In genomic region chr10:110528224-110528997, GRCh38 we compare ENCODE assay signal across 10 cellular contexts. TPM values are rescaled to one million over a fixed set of nuclear protein-coding genes. Genes with fewer than 3 reads are reported as not detected.
DNase-seq lines count a peak whose midpoint lies in the region; ATAC-seq and TF ChIP-seq lines count a peak whose summit lies in the region.
"Had no signal": no experiment of that assay in that cellular context is flagged by ENCODE, and none has a peak within 500 bp of the region (broad histone marks: within the 10 kb centered on the region; RNA-seq: fewer than 3 reads in every experiment).

No MANE protein-coding gene starts in this region.

- intact Hi-C loops in ascending aorta (cut with DNase I): no loop called here

- H3K36me3 ChIP-seq in SU-DHL-6 (ENCODE audit: low read length): no peaks in the 10 kb centered on the region
- no peaks in the 10 kb centered on the region for H3K36me3 ChIP-seq in osteoblast (ENCODE audit: insufficient read depth, low read length)
- H3K36me3 ChIP-seq in ascending aorta: no peaks in the 10 kb centered on the region

- H3K27ac ChIP-seq in SU-DHL-6 (ENCODE audit: low read depth, low read length) (peak overlapping the region; percentile 43), osteoblast (ENCODE audit: low read depth, low read length) (peak overlapping the region; percentile 80), ascending aorta (no peak overlapping the region)

- no peaks in the 10 kb centered on the region for H3K27me3 Mint-ChIP-seq in T-helper 2 cell treated with Interferon-gamma antibody and Interleukin-4, amounts not matched to agents 5 μg/mL and 100 μg/mL, for 36 hours (ENCODE audit: low read depth)

- no peaks in the 10 kb centered on the region for H3K9me3 Mint-ChIP-seq in T-helper 2 cell treated with Interferon-gamma antibody and Interleukin-4, amounts not matched to agents 5 μg/mL and 100 μg/mL, for 36 hours
- H3K9me3 Mint-ChIP-seq: IgD-negative memory B cell had no signal

- no peaks in the 10 kb centered on the region for H3K79me2 ChIP-seq in SU-DHL-6 (ENCODE audit: insufficient read depth, low read length)
- no peaks in the 10 kb centered on the region for H3K79me2 ChIP-seq in osteoblast (ENCODE audit: insufficient read depth, low read length)

- H3K4me1 Mint-ChIP-seq in T-helper 2 cell treated with Interferon-gamma antibody and Interleukin-4, amounts not matched to agents 5 μg/mL and 100 μg/mL, for 36 hours (ENCODE audit: low read depth): peaks cover 27% of the 10 kb centered on the region

- no peaks in the 10 kb centered on the region for H3F3A ChIP-seq in SU-DHL-6 (ENCODE audit: insufficient read depth)

- no peak for DNase-seq in T-helper 2 cell treated with Interferon-gamma antibody and Interleukin-4, amounts not matched to agents 5 μg/mL and 100 μg/mL, for 36 hours (ENCODE audit: low spot score)
- DNase-seq in T-helper 2 cell (no peak), osteoblast (ENCODE audit: insufficient read length, low spot score, missing footprints) (no peak), ascending aorta (ENCODE audit: low spot score in 2 of 2) (no peak), erythroblast (lab: John Stamatoyannopoulos, UW) (no peak), NCI-H1092 treated with DMSO at 0.1 percent for 48 hours (lab: John Stamatoyannopoulos, UW) (no peak)
- DNase-seq: 8988T had no signal

- H3K27ac Mint-ChIP-seq in T-helper 2 cell treated with Interferon-gamma antibody and Interleukin-4, amounts not matched to agents 5 μg/mL and 100 μg/mL, for 36 hours: peak overlapping the region; percentile 17

- H3K36me3 Mint-ChIP-seq in T-helper 2 cell treated with Interferon-gamma antibody and Interleukin-4, amounts not matched to agents 5 μg/mL and 100 μg/mL, for 36 hours (ENCODE audit: low read depth): no peaks in the 10 kb centered on the region
- H3K36me3 Mint-ChIP-seq: IgD-negative memory B cell had no signal

- peaks cover 55% of the 10 kb centered on the region for H3K4me1 ChIP-seq in osteoblast (ENCODE audit: insufficient read depth, low read length)
- H3K4me1 ChIP-seq in ascending aorta: no peaks in the 10 kb centered on the region

- H3K9ac ChIP-seq in SU-DHL-6 (ENCODE audit: low read length): no peak overlapping the region

- TF ChIP-seq CTCF in SU-DHL-6 (IDR thresholded peaks at IDR 0.05; ENCODE audit: insufficient read depth, low read length, poor library complexity, severe bottlenecking) (no peak), osteoblast (IDR thresholded peaks at IDR 0.05; ENCODE audit: extremely low read depth, low read depth, low read length) (no peak), ascending aorta (IDR thresholded peaks at IDR 0.05) (no peak)

- H3K4me3 Mint-ChIP-seq in T-helper 2 cell treated with Interferon-gamma antibody and Interleukin-4, amounts not matched to agents 5 μg/mL and 100 μg/mL, for 36 hours: peak overlapping the region; percentile 34

- no peak for TF ChIP-seq POLR2A in erythroblast (IDR thresholded peaks at IDR 0.05; ENCODE audit: low read length)

- H3K4me2 ChIP-seq in SU-DHL-6 (ENCODE audit: low read depth, low read length, poor library complexity, severe bottlenecking): peak overlapping the region; percentile 42
- peak overlapping the region; percentile 61 for H3K4me2 ChIP-seq in osteoblast (ENCODE audit: insufficient read depth, low read length)

- H3K9me3 ChIP-seq in SU-DHL-6 (ENCODE audit: insufficient read depth, low read length) (no peaks in the 10 kb centered on the region), osteoblast (ENCODE audit: low read depth, low read length) (no peaks in the 10 kb centered on the region), ascending aorta (no peaks in the 10 kb centered on the region)

- H3K4me3 ChIP-seq in SU-DHL-6 (ENCODE audit: insufficient read depth, low read length, poor library complexity, severe bottlenecking) (no peak overlapping the region), osteoblast (ENCODE audit: insufficient read depth, low read length) (peak overlapping the region; percentile 6), ascending aorta (no peak overlapping the region)

- no peaks in the 10 kb centered on the region for H3K27me3 ChIP-seq in SU-DHL-6 (ENCODE audit: low read length)
- no peaks in the 10 kb centered on the region for H3K27me3 ChIP-seq in osteoblast (ENCODE audit: insufficient read depth, low read length)
- no peaks in the 10 kb centered on the region for H3K27me3 ChIP-seq in ascending aorta

- no peaks in the 10 kb centered on the region for H3K9me2 ChIP-seq in SU-DHL-6 (replicated peaks; ENCODE audit: insufficient read depth, low read length)

- ATAC-seq in HG02759 (IDR thresholded peaks at IDR 0.05; ENCODE audit: unreplicated experiment): peak; percentile 12

- H4K20me1 ChIP-seq in SU-DHL-6 (ENCODE audit: low read depth, low read length) (no peaks in the 10 kb centered on the region), osteoblast (ENCODE audit: insufficient read depth, low read length) (no peaks in the 10 kb centered on the region)

- H2AFZ ChIP-seq in SU-DHL-6 (ENCODE audit: low read depth, low read length, severe bottlenecking) (no peak overlapping the region), osteoblast (ENCODE audit: low read length) (peak overlapping the region; percentile 66)

RNA-seq across cellular contexts. Expression of gene DUSP5, which starts 30.7 kb away (rescaled TPM):
- total RNA-seq in osteoblast (8.5 and 10.1 TPM in 2 replicates), ascending aorta (26.9 TPM)

RNA-seq across cellular contexts. Expression of gene SMC3, which starts 39.1 kb away (rescaled TPM):
- total RNA-seq in osteoblast (20.0 and 20.3 TPM in 2 replicates), ascending aorta (14.8 TPM)

Comparison
In these comparisons a context has a peak if more than half of its experiments do, and no peak if none do; other contexts are left out.
1. H3K27ac ChIP-seq: peak in SU-DHL-6 (single experiment) and osteoblast (single experiment); none in ascending aorta (0 of 2).